In the genomic region with DNA sequence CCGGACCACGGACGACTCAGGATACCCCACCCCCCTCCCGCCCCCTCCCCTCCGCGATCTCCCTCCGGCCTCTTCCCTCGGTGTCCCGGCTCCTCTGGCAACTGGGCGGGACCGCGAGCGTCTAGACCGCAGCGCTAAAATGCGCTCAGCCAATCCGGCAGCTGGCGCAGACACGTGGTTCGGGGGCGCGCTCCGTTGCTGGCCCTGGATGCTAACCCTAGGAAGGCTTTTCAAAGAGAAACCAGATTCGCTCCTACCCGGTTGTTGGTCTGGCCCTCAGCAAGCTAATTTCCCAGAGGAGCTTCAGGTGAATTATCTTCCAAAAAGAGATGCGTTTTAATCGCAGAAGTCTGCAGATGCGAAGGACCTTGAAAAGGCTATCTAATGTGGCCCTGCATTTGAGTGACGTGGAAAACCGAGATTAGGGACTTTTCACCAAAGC, we compare ENCODE assay signal across 8 cellular contexts. TPM values are rescaled to one million over a fixed set of nuclear protein-coding genes. Genes with fewer than 3 reads are reported as not detected.
DNase-seq lines count a peak whose midpoint lies in the region; ATAC-seq and TF ChIP-seq lines count a peak whose summit lies in the region.

TSS of gene DZIP1 (minus strand) at position 96 of the 442 bp plus-strand sequence. CDS start 2,677 bp downstream, outside the sequence.

- WGBS in IMR-90 (ENCODE audit: extremely low coverage in 2 of 2, insufficient read length in 1 of 2), 2 experiments, result 9% methylated on average over 8 of the region's 30 CpGs; no CpG with 5 or more reads in 1 of the 2 experiments

- BruUV-seq in IMR-90 (replicated peaks; lab: Mats Ljungman, UMichigan), result no TSS peak

- H3K27ac ChIP-seq in CD4-positive, alpha-beta memory T cell (ENCODE audit: low read depth, low read length), result no peak within 1 kb of the TSS
- H3K27ac ChIP-seq in IMR-90 (ENCODE audit: insufficient read depth, low read length) (peak within 1 kb of the TSS; percentile 80), dorsolateral prefrontal cortex (peak within 1 kb of the TSS in 56 of 59 donors; percentile 17 to 94 (median 76))

- H3K9me1 ChIP-seq in IMR-90 (ENCODE audit: insufficient read depth, low read length), result peaks cover 8% of the 10 kb centered on the region

- no peak for TF ChIP-seq RAD21 in IMR-90 (IDR thresholded peaks at IDR 0.05; ENCODE audit: low read length)

- peak within 1 kb of the TSS; percentile 18 for H2BK5ac ChIP-seq in IMR-90 (ENCODE audit: low read depth, low read length, poor library complexity, severe bottlenecking)

- peak within 1 kb of the TSS; percentile 39 to 73 (median 70) for H3K4me3 Mint-ChIP-seq in CD4-positive, alpha-beta memory T cell
- peak within 1 kb of the TSS; percentile 73 for H3K4me3 Mint-ChIP-seq in stimulated activated memory B cell treated with anti-CD40 and anti-IgM and Interleukin-4, amounts not matched to agents 10 μg/mL and 1 μg/mL and 100 μg/mL, for 72 hours

- no peaks in the 10 kb centered on the region for H3K9me3 ChIP-seq in CD4-positive, alpha-beta memory T cell (ENCODE audit: control insufficient read depth in 1 of 2, low read length in 2 of 2)
- H3K9me3 ChIP-seq in IMR-90 (ENCODE audit: control insufficient read depth, insufficient read depth, low read length), result no peaks in the 10 kb centered on the region

- H2BK120ac ChIP-seq in IMR-90 (ENCODE audit: low read depth, low read length), result 0 out of 2 replicates have a peak within 1 kb of the TSS, but pooled peaks have one; percentile 8

- peaks cover 12 to 35% of the 10 kb centered on the region in 2 experiments; a peak in 2 of 4 replicates for H3K79me1 ChIP-seq in IMR-90 (ENCODE audit: low read depth in 1 of 2, low read length in 2 of 2)

- peak within 1 kb of the TSS; percentile 73 for H3K4ac ChIP-seq in IMR-90 (ENCODE audit: low read depth, low read length)

- TF ChIP-seq CTCF in IMR-90 (conservative IDR thresholded peaks at IDR 0.05; ENCODE audit: low read depth, low read length), result no peak
- no peak for TF ChIP-seq CTCF in dorsolateral prefrontal cortex (IDR thresholded peaks at IDR 0.05 in 54 of 56, conservative IDR thresholded peaks at IDR 0.05 in 2 of 56; ENCODE audit: low read depth in 1 of 56, partially characterized antibody in 56 of 56)

- no peak within 1 kb of the TSS for H2BK15ac ChIP-seq in IMR-90 (ENCODE audit: low read depth, low read length)

- H3K23ac ChIP-seq in IMR-90 (ENCODE audit: low read depth, low read length), result peak within 1 kb of the TSS; percentile 95

- CTCF ChIA-PET in CD4-positive, alpha-beta memory T cell (lab: Charles Lee; ENCODE audit: partially characterized antibody), result interaction anchor here (0.9 kb wide), 1 partner anchor 20 kb away, joined by 4 read pairs; no protein-coding TSS in a partner anchor
- CTCF ChIA-PET in IMR-90 (lab: Yijun Ruan, JAX), result interaction anchor here (0.6 to 4.1 kb wide), 3 partner anchors 16 to 20 kb away, joined by 3 to 14 read pairs (median 3); no protein-coding TSS in a partner anchor

- no peaks in the 10 kb centered on the region for H3K9me3 Mint-ChIP-seq in CD4-positive, alpha-beta memory T cell
- H3K9me3 Mint-ChIP-seq in stimulated activated memory B cell treated with anti-CD40 and anti-IgM and Interleukin-4, amounts not matched to agents 10 μg/mL and 1 μg/mL and 100 μg/mL, for 72 hours, result no peaks in the 10 kb centered on the region

- POLR2A ChIA-PET in CD4-positive, alpha-beta memory T cell (lab: Charles Lee; ENCODE audit: partially characterized antibody), result no interaction called here
- POLR2A ChIA-PET in IMR-90 (lab: Charles Lee; ENCODE audit: unreplicated experiment), result interaction anchor here (1.6 kb wide), 1 partner anchor 32 kb away, joined by 4 read pairs; the partner anchor contains the start of gene DNAJC3

- H3K18ac ChIP-seq in IMR-90 (ENCODE audit: low read depth, low read length), result peak within 1 kb of the TSS; percentile 3; the same call in 1 of the 2 replicates

- H3K36me3 ChIP-seq in CD4-positive, alpha-beta memory T cell (ENCODE audit: insufficient read depth, low read length), result no peaks in the 10 kb centered on the region
- peaks cover 6% of the 10 kb centered on the region for H3K36me3 ChIP-seq in IMR-90 (ENCODE audit: control insufficient read depth, insufficient read depth, low read length)

- peak within 1 kb of the TSS; percentile 43 for H4K91ac ChIP-seq in IMR-90 (ENCODE audit: insufficient read depth, low read depth, low read length)

- peaks cover 8% of the 10 kb centered on the region for H3K27me3 ChIP-seq in CD4-positive, alpha-beta memory T cell (ENCODE audit: insufficient read depth, low read length)
- no peaks in the 10 kb centered on the region for H3K27me3 ChIP-seq in IMR-90 (ENCODE audit: control insufficient read depth, insufficient read depth, low read length)
- peaks cover 0 to 27% (median 0%) of the 10 kb centered on the region in 45 donors for H3K27me3 ChIP-seq in dorsolateral prefrontal cortex

- peak within 1 kb of the TSS; percentile 96 for H3K4me2 ChIP-seq in IMR-90 (ENCODE audit: low read depth, low read length)

- peak; percentile 67 for ATAC-seq in GM19025 (IDR thresholded peaks at IDR 0.05; ENCODE audit: low read depth, unreplicated experiment)
- ATAC-seq in IMR-90 (ENCODE audit: low read depth), result peak; percentile 88
- peak; percentile 31 for ATAC-seq in stimulated activated memory B cell treated with anti-CD40 and anti-IgM and Interleukin-4, amounts not matched to agents 10 μg/mL and 1 μg/mL and 100 μg/mL, for 72 hours

- peak within 1 kb of the TSS; percentile 82 to 86 for H4K8ac ChIP-seq in IMR-90 (ENCODE audit: low read depth in 2 of 2, low read length in 2 of 2)

- H2AFZ ChIP-seq in IMR-90 (replicated peaks; ENCODE audit: low read length, poor library complexity), result peak within 1 kb of the TSS; percentile 95

- H2AK9ac ChIP-seq in IMR-90 (replicated peaks; ENCODE audit: low read depth, low read length, poor library complexity), result peak within 1 kb of the TSS; percentile 90

- no peak for DNase-seq in CD4-positive, alpha-beta memory T cell
- DNase-seq in IMR-90 (peak; percentile 83), SK-N-DZ (ENCODE audit: low spot score) (peak; percentile 93), dorsolateral prefrontal cortex (peak; percentile 55 to 89 (median 84)), left kidney (ENCODE audit: low read depth, low spot score) (peak; percentile 96)
- no peak for DNase-seq in central memory CD4-positive, alpha-beta T cell

- peaks cover 35 to 36% of the 10 kb centered on the region in 2 donors for H3K27me3 Mint-ChIP-seq in CD4-positive, alpha-beta memory T cell
- H3K27me3 Mint-ChIP-seq in stimulated activated memory B cell treated with anti-CD40 and anti-IgM and Interleukin-4, amounts not matched to agents 10 μg/mL and 1 μg/mL and 100 μg/mL, for 72 hours, result peaks cover 44% of the 10 kb centered on the region

- peaks cover 9% of the 10 kb centered on the region for H3K4me1 ChIP-seq in CD4-positive, alpha-beta memory T cell (ENCODE audit: insufficient read depth, low read length)
- peaks cover 10% of the 10 kb centered on the region for H3K4me1 ChIP-seq in IMR-90 (ENCODE audit: control insufficient read depth, insufficient read depth, low read length)

- in situ Hi-C loops in IMR-90 (cut with MboI; ENCODE audit: low sequenced_read_pairs), result no loop called here

- H3K56ac ChIP-seq in IMR-90 (ENCODE audit: extremely low read depth, insufficient read depth, low read length), result peak within 1 kb of the TSS; percentile 74

- peak within 1 kb of the TSS; percentile 82 for H3K9ac ChIP-seq in IMR-90 (ENCODE audit: low read depth, low read length)

- intact Hi-C loops in CD4-positive, alpha-beta memory T cell (cut with micrococcal nuclease), result no loop called here
- intact Hi-C loops in IMR-90 (cut with micrococcal nuclease) (no loop called here), dorsolateral prefrontal cortex (cut with DNase I) (loop anchor here (2.0 to 5.0 kb wide), 2 partner anchors 32 to 33 kb away; partner anchors contain the start of gene DNAJC3 (in 2 of the 2))

- dilution Hi-C loops in IMR-90 (cut with HindIII; ENCODE audit: low sequenced_read_pairs, unreplicated experiment), result no loop called here

- peak within 1 kb of the TSS; percentile 90 for H3K14ac ChIP-seq in IMR-90 (replicated peaks; ENCODE audit: low read depth, low read length)

- H2BK20ac ChIP-seq in IMR-90 (ENCODE audit: low read depth, low read length), result no peak within 1 kb of the TSS

- H3K4me3 ChIP-seq in CD4-positive, alpha-beta memory T cell (ENCODE audit: low read length in 2 of 2), result no peak within 1 kb of the TSS
- peak within 1 kb of the TSS; percentile 50 for H3K4me3 ChIP-seq in IMR-90 (ENCODE audit: insufficient read depth, low read depth, low read length)
- peak within 1 kb of the TSS; percentile 49 to 83 (median 72) for H3K4me3 ChIP-seq in dorsolateral prefrontal cortex

- H3K27ac Mint-ChIP-seq in CD4-positive, alpha-beta memory T cell, result no peak within 1 kb of the TSS
- H3K27ac Mint-ChIP-seq in stimulated activated memory B cell treated with anti-CD40 and anti-IgM and Interleukin-4, amounts not matched to agents 10 μg/mL and 1 μg/mL and 100 μg/mL, for 72 hours, result no peak within 1 kb of the TSS

- H4K5ac ChIP-seq in IMR-90 (ENCODE audit: low read depth, low read length), result peak within 1 kb of the TSS; percentile 32

- no peaks in the 10 kb centered on the region for H3K36me3 Mint-ChIP-seq in CD4-positive, alpha-beta memory T cell
- no peaks in the 10 kb centered on the region for H3K36me3 Mint-ChIP-seq in stimulated activated memory B cell treated with anti-CD40 and anti-IgM and Interleukin-4, amounts not matched to agents 10 μg/mL and 1 μg/mL and 100 μg/mL, for 72 hours

- H2AK5ac ChIP-seq in IMR-90 (ENCODE audit: low read depth, low read length), result peak within 1 kb of the TSS; percentile 23

- TF ChIP-seq POLR2A in IMR-90 (IDR thresholded peaks at IDR 0.05; ENCODE audit: low read depth, low read length), result peak; percentile 81

- H4K20me1 ChIP-seq in IMR-90 (ENCODE audit: insufficient read depth, low read length), result peaks cover 9% of the 10 kb centered on the region; the same call in 1 of the 2 replicates

- peaks cover 2 to 12% (median 10%) of the 10 kb centered on the region in 4 donors for H3K4me1 Mint-ChIP-seq in CD4-positive, alpha-beta memory T cell
- H3K4me1 Mint-ChIP-seq in stimulated activated memory B cell treated with anti-CD40 and anti-IgM and Interleukin-4, amounts not matched to agents 10 μg/mL and 1 μg/mL and 100 μg/mL, for 72 hours, result no peaks in the 10 kb centered on the region

TF ChIP-seq in IMR-90, 13 proteins besides CTCF, POLR2A, EP300 and RAD21 (continues in another document):
- TF ChIP-seq MXI1 (IDR thresholded peaks at IDR 0.05; ENCODE audit: borderline replicate concordance, low read depth, low read length) (peak; percentile 84; the same call in 1 of the 2 replicates), MAFK (IDR thresholded peaks at IDR 0.05; ENCODE audit: low read depth, low read length) (no peak), FOS (IDR thresholded peaks at IDR 0.05; ENCODE audit: low read depth, low read length) (no peak)

RNA-seq across cellular contexts. Expression of gene DZIP1, which starts in this region (rescaled TPM):
- total RNA-seq in CD4-positive, alpha-beta memory T cell, result not detected
- polyA plus RNA-seq in CD4-positive, alpha-beta memory T cell, result not detected
- 12.2 and 16.9 TPM in 2 replicates for total RNA-seq in IMR-90 (2012; rRNA removed)
- 13.1 and 15.9 TPM in 2 replicates for polyA plus RNA-seq in IMR-90 (2012; rRNA removed)
- polyA plus RNA-seq in IMR-90 (2012; cell fraction: cytosol; rRNA removed), result 6.5 and 11.4 TPM in 2 replicates
- polyA plus RNA-seq in IMR-90 (2012; cell fraction: nucleus; rRNA removed; ENCODE audit: low replicate concordance), result 24.9 and 47.2 TPM in 2 replicates
- 25.5 and 27.2 TPM in 2 replicates for polyA plus RNA-seq in SK-N-DZ (2014; cell fraction: cytosol; rRNA removed)
- polyA plus RNA-seq in SK-N-DZ (2014; cell fraction: nucleus; rRNA removed), result 47.6 and 48.7 TPM in 2 replicates
- total RNA-seq in dorsolateral prefrontal cortex, result 100 to 1,000 TPM in 7 of 120 experiments, 10 to 100 TPM in 113; 33.8 to 111 (median 75.1) TPM

Comparison
In these comparisons a context has a peak if more than half of its experiments do, and no peak if none do; other contexts are left out.
1. RNA of gene DZIP1 (total RNA-seq): 33.8 to 111 TPM in dorsolateral prefrontal cortex and 12.2 to 16.9 TPM in IMR-90; not detected in CD4-positive, alpha-beta memory T cell; every median in the first group is over 10 times any median in the second.
2. RNA of gene DZIP1 (polyA plus RNA-seq): 6.5 to 47.2 TPM in IMR-90; not detected in CD4-positive, alpha-beta memory T cell; every median in the first group is over 4 times any median in the second.
3. DNase-seq: peak in IMR-90 (single experiment), SK-N-DZ (single experiment), dorsolateral prefrontal cortex (10 of 10) and left kidney (single experiment); none in CD4-positive, alpha-beta memory T cell (0 of 5) and central memory CD4-positive, alpha-beta T cell (single experiment).
4. H3K4me3 ChIP-seq: peak in IMR-90 (single experiment) and dorsolateral prefrontal cortex (59 of 59); none in CD4-positive, alpha-beta memory T cell (0 of 2).
5. ATAC-seq: peak in every context shown above with its lines; median percentile 88 in IMR-90; 67 in GM19025; 31 in stimulated activated memory B cell treated with anti-CD40 and anti-IgM and Interleukin-4, amounts not matched to agents 10 μg/mL and 1 μg/mL and 100 μg/mL, for 72 hours.
6. intact Hi-C loops: an anchor here in dorsolateral prefrontal cortex (2.0 to 5.0 kb wide); none called in CD4-positive, alpha-beta memory T cell and IMR-90.